11 cellular contexts compared by ENCODE assay signal in the genomic region with DNA sequence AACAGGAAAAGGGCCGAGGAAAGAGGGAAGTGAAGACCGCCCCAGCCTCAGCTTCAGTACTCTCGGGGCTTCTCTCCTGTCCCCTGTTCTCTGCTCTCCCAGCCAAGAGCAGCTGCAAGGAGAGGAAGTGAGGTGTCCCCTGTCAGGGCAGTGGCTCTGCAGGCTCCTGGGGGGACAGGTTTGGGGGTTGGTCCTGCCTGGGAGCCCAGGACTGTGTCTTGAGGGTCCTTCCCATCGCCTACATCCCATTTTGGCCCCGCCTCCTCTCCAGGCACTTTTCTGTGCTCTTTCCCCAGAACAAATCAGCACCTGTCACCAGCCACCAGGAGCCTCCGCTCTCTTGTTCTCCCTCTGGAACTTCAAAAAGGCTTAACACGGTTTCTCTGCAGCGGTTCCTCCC.
"Had no signal": no experiment of that assay in that cellular context is flagged by ENCODE, and none has a peak within 500 bp of the region (broad histone marks: within the 10 kb centered on the region; RNA-seq: fewer than 3 reads in every experiment).

No MANE protein-coding gene starts in this region.

- ATAC-seq: left cardiac atrium, natural killer cell had no signal

- H3K36me3 ChIP-seq: neutrophil, transverse colon, vagina, WERI-Rb-1 had no signal

- H3K4me1 ChIP-seq: transverse colon, vagina had no signal

- H3K9me3 ChIP-seq: neutrophil, transverse colon, vagina had no signal

- H3K27me3 ChIP-seq: dorsolateral prefrontal cortex, vagina had no signal

- H3K4me3 ChIP-seq: dorsolateral prefrontal cortex, transverse colon, vagina had no signal

- H3K27ac ChIP-seq: neutrophil, transverse colon, vagina, WERI-Rb-1 had no signal

- DNase-seq: activated CD4-positive, alpha-beta T cell treated with anti-CD3 and anti-CD28 coated beads, Interleukin-2, amount 50 U/mL, for 48 hours; activated naive CD8-positive, alpha-beta T cell treated with anti-CD3 and anti-CD28 coated beads, Interleukin-2, amount 10 ng/mL, durations not matched to agents 7 days and 5 days; dorsolateral prefrontal cortex; left cardiac atrium; mesendoderm; natural killer cell; stimulated activated CD4-positive, alpha-beta T cell treated with anti-CD3 and anti-CD28 coated beads, Interleukin-2, amount 100 ng/mL, for 24 hours; transverse colon; WERI-Rb-1 had no signal
